ENCODE assay signal across 1 cellular context in the genomic region with DNA sequence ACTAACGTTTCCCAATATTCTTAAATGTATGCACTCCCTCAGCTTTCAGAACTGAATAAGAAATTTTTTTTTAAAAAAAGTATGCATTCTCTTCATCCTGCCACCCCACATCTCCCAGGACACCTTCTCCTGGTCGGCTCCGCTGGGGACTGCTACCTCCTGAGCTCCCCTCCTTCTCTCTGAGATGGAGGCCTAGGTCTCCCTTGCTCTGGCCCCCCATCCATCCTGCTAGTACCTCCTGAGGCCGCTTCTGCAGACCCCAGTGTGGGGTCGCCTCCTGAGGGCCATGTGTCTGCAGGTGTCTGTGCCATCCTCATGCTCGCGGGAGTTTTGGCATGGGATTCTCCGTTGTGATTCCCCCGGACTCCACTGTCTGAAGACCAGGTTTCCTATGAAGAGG.
TF ChIP-seq lines count a peak whose summit lies in the region.

No MANE protein-coding gene starts in this region.

TF ChIP-seq in WTC11, 78 proteins besides CTCF, POLR2A, EP300 and RAD21:
- TF ChIP-seq, protein P1, sequence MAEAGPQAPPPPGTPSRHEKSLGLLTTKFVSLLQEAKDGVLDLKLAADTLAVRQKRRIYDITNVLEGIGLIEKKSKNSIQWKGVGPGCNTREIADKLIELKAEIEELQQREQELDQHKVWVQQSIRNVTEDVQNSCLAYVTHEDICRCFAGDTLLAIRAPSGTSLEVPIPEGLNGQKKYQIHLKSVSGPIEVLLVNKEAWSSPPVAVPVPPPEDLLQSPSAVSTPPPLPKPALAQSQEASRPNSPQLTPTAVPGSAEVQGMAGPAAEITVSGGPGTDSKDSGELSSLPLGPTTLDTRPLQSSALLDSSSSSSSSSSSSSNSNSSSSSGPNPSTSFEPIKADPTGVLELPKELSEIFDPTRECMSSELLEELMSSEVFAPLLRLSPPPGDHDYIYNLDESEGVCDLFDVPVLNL (CRISPR knock-in tag; IDR thresholded peaks at IDR 0.05; ENCODE audit: borderline replicate concordance, low read depth): no peak
- TF ChIP-seq ZNF263 (CRISPR knock-in tag; IDR thresholded peaks at IDR 0.05; ENCODE audit: low read depth) (no peak), ZNF671 (CRISPR knock-in tag; IDR thresholded peaks at IDR 0.05) (no peak), EMX1 (CRISPR knock-in tag; IDR thresholded peaks at IDR 0.05) (no peak), IRF1 (CRISPR knock-in tag; IDR thresholded peaks at IDR 0.05) (no peak), PRRX2 (CRISPR knock-in tag; IDR thresholded peaks at IDR 0.05) (no peak), NFE2L1 (CRISPR knock-in tag; IDR thresholded peaks at IDR 0.05) (no peak), SOX15 (CRISPR knock-in tag; IDR thresholded peaks at IDR 0.05) (no peak), SMAD3 (CRISPR knock-in tag; IDR thresholded peaks at IDR 0.05; ENCODE audit: borderline replicate concordance) (no peak), MAX (CRISPR knock-in tag; IDR thresholded peaks at IDR 0.05) (no peak), TEAD1 (CRISPR knock-in tag; IDR thresholded peaks at IDR 0.05) (no peak), ZBTB21 (CRISPR knock-in tag; IDR thresholded peaks at IDR 0.05; ENCODE audit: borderline replicate concordance) (no peak)
- TF ChIP-seq, protein P2, sequence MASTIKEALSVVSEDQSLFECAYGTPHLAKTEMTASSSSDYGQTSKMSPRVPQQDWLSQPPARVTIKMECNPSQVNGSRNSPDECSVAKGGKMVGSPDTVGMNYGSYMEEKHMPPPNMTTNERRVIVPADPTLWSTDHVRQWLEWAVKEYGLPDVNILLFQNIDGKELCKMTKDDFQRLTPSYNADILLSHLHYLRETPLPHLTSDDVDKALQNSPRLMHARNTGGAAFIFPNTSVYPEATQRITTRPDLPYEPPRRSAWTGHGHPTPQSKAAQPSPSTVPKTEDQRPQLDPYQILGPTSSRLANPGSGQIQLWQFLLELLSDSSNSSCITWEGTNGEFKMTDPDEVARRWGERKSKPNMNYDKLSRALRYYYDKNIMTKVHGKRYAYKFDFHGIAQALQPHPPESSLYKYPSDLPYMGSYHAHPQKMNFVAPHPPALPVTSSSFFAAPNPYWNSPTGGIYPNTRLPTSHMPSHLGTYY (CRISPR knock-in tag; IDR thresholded peaks at IDR 0.05): no peak
- TF ChIP-seq, protein P3, sequence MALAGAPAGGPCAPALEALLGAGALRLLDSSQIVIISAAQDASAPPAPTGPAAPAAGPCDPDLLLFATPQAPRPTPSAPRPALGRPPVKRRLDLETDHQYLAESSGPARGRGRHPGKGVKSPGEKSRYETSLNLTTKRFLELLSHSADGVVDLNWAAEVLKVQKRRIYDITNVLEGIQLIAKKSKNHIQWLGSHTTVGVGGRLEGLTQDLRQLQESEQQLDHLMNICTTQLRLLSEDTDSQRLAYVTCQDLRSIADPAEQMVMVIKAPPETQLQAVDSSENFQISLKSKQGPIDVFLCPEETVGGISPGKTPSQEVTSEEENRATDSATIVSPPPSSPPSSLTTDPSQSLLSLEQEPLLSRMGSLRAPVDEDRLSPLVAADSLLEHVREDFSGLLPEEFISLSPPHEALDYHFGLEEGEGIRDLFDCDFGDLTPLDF (CRISPR knock-in tag; IDR thresholded peaks at IDR 0.05): no peak
